In the genomic region with DNA sequence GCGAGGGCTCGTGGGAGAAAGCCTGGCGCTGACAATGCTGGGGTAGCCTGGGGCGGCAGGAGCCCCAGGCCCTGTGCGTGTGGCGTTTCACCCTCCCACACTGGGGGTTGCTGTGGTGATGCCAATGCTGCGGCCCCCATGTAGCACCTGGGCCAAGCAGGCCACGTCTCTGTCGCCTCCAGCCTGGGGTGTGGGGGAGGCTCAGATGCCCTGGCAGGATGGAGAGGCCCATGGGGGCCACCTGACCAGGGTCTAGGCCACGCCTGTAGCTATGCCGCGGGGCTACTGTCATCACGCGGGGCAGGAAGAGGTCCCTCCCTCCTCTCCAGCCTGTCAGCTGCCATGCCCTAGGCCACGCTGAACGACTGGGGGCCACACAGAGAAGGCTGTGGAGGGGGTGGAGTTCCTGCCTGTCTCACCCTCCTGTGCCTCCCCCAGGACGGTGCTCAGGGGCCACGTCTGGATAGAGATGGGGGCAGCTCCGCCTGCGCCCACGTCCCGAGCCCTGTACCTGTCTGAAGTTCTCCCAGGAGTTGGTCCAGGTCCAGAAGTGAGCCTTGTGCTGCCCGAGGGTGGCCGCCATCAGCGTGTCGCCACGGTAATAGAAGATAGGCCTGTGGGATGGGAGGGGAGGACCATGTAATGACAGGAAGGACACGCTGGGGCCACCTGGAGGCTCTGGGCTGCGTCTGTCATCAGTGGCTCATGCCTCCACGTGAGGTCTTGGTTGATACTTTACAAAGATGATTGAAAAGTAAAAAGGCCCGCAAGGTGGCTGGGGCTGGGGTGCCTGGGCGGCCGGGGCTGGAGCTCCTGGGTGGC, we compare ENCODE assay signal across 17 cellular contexts. TPM values are rescaled to one million over a fixed set of nuclear protein-coding genes. Genes with fewer than 3 reads are reported as not detected.
DNase-seq lines count a peak whose midpoint lies in the region; ATAC-seq, FAIRE-seq and TF ChIP-seq lines count a peak whose summit lies in the region.
"Had no signal": no experiment of that assay in that cellular context is flagged by ENCODE, and none has a peak within 500 bp of the region (broad histone marks: within the 10 kb centered on the region; RNA-seq: fewer than 3 reads in every experiment).

No MANE protein-coding gene starts in this region.

- POLR2A ChIA-PET in K562 (lab: Yijun Ruan, JAX) = interaction anchor here (0.6 to 0.7 kb wide), 2 partner anchors 18 to 322 kb away, joined by 3 read pairs; no protein-coding TSS in a partner anchor
- POLR2A ChIA-PET in GM10248 (lab: Yijun Ruan, JAX) = no interaction called here

- no peaks in the 10 kb centered on the region for H3K36me3 ChIP-seq in K562 (ENCODE audit: control insufficient read depth, insufficient read depth, low read length)
- H3K36me3 ChIP-seq: BE2C, HAP-1 had no signal

- no peak for TF ChIP-seq POLR2A in K562 (conservative IDR thresholded peaks at IDR 0.05)

- in situ Hi-C loops in K562 (cut with MboI) = no loop called here

- ATAC-seq in K562 = peak; percentile 81

- DNase-seq in HTR-8/SVneo (ENCODE audit: insufficient read length, low spot score) (no peak), K562 (ENCODE audit: extremely low read depth in 1 of 4, low spot score in 3 of 4) (peak in 1 of 4 experiments; percentile 42), GM10248 (ENCODE audit: extremely low spot score) (no peak), AG08396 (ENCODE audit: low spot score) (no peak)
- DNase-seq: BE2C; CD4-positive, alpha-beta memory T cell; DMS79; EL; HFFc6; KBM-7 had no signal

- H3K9me1 ChIP-seq in K562 (ENCODE audit: control insufficient read depth, insufficient read depth, low read length) = no peaks in the 10 kb centered on the region

- no peaks in the 10 kb centered on the region; the same call in 1 of the 2 replicates for H4K20me1 ChIP-seq in K562 (replicated peaks; ENCODE audit: control insufficient read depth, insufficient read depth, low read length)

- intact Hi-C loops in K562 (cut with micrococcal nuclease) = no loop called here

- no peaks in the 10 kb centered on the region for H3K27me3 ChIP-seq in K562 (ENCODE audit: control insufficient read depth in 2 of 2, insufficient read depth in 2 of 2, low read length in 2 of 2)
- H3K27me3 ChIP-seq: BE2C had no signal

- TF ChIP-seq EP300 in K562 (IDR thresholded peaks at IDR 0.05; ENCODE audit: low read length) = no peak

- no peak for TF ChIP-seq RAD21 in K562 (CRISPR knock-in tag; conservative IDR thresholded peaks at IDR 0.05 in 1 of 2, IDR thresholded peaks at IDR 0.05 in 1 of 2)

- H2AFZ ChIP-seq in K562 (ENCODE audit: low read depth, low read length) = no peak overlapping the region

- H3K79me2 ChIP-seq in K562 (ENCODE audit: control insufficient read depth, insufficient read depth, low read length) = no peaks in the 10 kb centered on the region

- H3K4me2 ChIP-seq in K562 (ENCODE audit: insufficient read depth, low read length) = no peak overlapping the region

- H3K4me1 ChIP-seq in K562 (replicated peaks in 1 of 2; ENCODE audit: control insufficient read depth in 2 of 2, insufficient read depth in 2 of 2, low read length in 2 of 2) = peaks cover 0 to 49% of the 10 kb centered on the region in 2 experiments; a peak in 2 of 5 replicates
- H3K4me1 ChIP-seq: HAP-1 had no signal

- WGBS in K562 (ENCODE audit: insufficient coverage, low coverage, missing lambda C conversion rate) = 49% methylated on average over 29 of the region's 33 CpGs

- no peaks in the 10 kb centered on the region for H3K9me3 ChIP-seq in K562 (replicated peaks; ENCODE audit: control insufficient read depth, insufficient read depth, low read depth, low read length)
- H3K9me3 ChIP-seq: BE2C, HAP-1 had no signal

- CTCF ChIA-PET in K562 (lab: Yijun Ruan, JAX; ENCODE audit: low intra/inter-chr PET ratio) (no interaction called here), GM10248 (lab: Yijun Ruan, JAX) (no interaction called here)

- FAIRE-seq in HTR-8/SVneo (lab: Jason Lieb, UNC) = peak; percentile 46
- FAIRE-seq in K562 (lab: Jason Lieb, UNC) = peak; percentile 65
- FAIRE-seq: A204.1, G401.6, GM19239, H1 had no signal

- TF ChIP-seq CTCF in 22Rv1 (IDR thresholded peaks at IDR 0.05) (peak; percentile 10; the same call in 1 of the 2 replicates), K562 (IDR thresholded peaks at IDR 0.05 in 2 of 3, conservative IDR thresholded peaks at IDR 0.05 in 1 of 3; ENCODE audit: insufficient read depth in 2 of 3, low read depth in 1 of 3, low read length in 3 of 3) (no peak), GM10248 (IDR thresholded peaks at IDR 0.05; ENCODE audit: control extremely low read depth, extremely low read depth, low read depth, missing control alignments) (no peak)

- BruUV-seq in K562 (replicated peaks; lab: Mats Ljungman, UMichigan) = no TSS peak

- no peak overlapping the region for H3K4me3 ChIP-seq in K562
- H3K4me3 ChIP-seq: HAP-1 had no signal

- H3K9ac ChIP-seq in K562 (ENCODE audit: insufficient read depth in 1 of 2, low read depth in 2 of 2, low read length in 2 of 2) = peak overlapping the region in 1 of 2 experiments; percentile 45; a peak in 1 of 4 replicates

- no peak overlapping the region for H3K27ac ChIP-seq in 22Rv1
- no peak overlapping the region for H3K27ac ChIP-seq in K562 (ENCODE audit: extremely low read depth, low read depth, low read length)
- H3K27ac ChIP-seq: C4-2B had no signal

RNA-seq across cellular contexts. Expression of a gene that starts 12.7 kb away (rescaled TPM):
- total RNA-seq in K562 (2011; cell fraction: chromatin; rRNA removed; ENCODE audit: low replicate concordance) = 35.4 and 135 TPM in 2 replicates
- total RNA-seq in K562 (2011; cell fraction: nucleolus; rRNA removed) = 138 and 183 TPM in 2 replicates
- total RNA-seq in K562 (2011; cell fraction: nucleoplasm; rRNA removed) = 82.7 and 89.3 TPM in 2 replicates
- 409 and 555 TPM in 2 replicates for total RNA-seq in K562 (2014; rRNA removed)
- 86.2 and 129 TPM in 2 replicates for total RNA-seq in K562 (2014; rRNA removed; fragmentation: Illumina TruSeq; extraction: Trizol)
- 213 and 224 TPM in 2 replicates for total RNA-seq in K562 (2015; rRNA removed; fragmentation: Illumina TruSeq; extraction: Trizol)
- total RNA-seq in K562 (2021) = 340 and 359 TPM in 2 replicates
- 146 and 234 TPM in 2 replicates for polyA plus RNA-seq in K562 (2011; rRNA removed)
- 130 and 287 TPM in 2 replicates for polyA plus RNA-seq in K562 (2011; cell fraction: cytosol; rRNA removed)
- polyA plus RNA-seq in K562 (2011; cell fraction: nucleus; rRNA removed) = 161 and 192 TPM in 2 replicates
- polyA plus RNA-seq in K562 (2012) = 290 and 337 TPM in 2 replicates
- 94.4 and 200 TPM in 2 replicates for polyA plus RNA-seq in K562 (2014; fragmentation: Illumina TruSeq; extraction: Trizol)
- 100 to 1,000 TPM in 1 of 2 experiments, 10 to 100 TPM in 1; 41.7 to 116 TPM for polyA plus RNA-seq in K562 (2014; fragmentation: Nextera tagmentation; extraction: Ambion mirVana)
- 354 and 422 TPM in 2 replicates for polyA plus RNA-seq in K562 (2014; rRNA removed)
- polyA minus RNA-seq in K562 (2011; rRNA and poly(A)+ RNA removed) = 17.6 and 29.0 TPM in 2 replicates
- 127 and 142 TPM in 2 replicates for polyA minus RNA-seq in K562 (2011; cell fraction: cytosol; rRNA and poly(A)+ RNA removed)
- polyA minus RNA-seq in K562 (2011; cell fraction: nucleus; rRNA and poly(A)+ RNA removed) = 49.9 and 62.3 TPM in 2 replicates

RNA-seq across cellular contexts. Expression of a gene that starts 20.9 kb away (rescaled TPM):
- total RNA-seq in K562 (2011; cell fraction: chromatin; rRNA removed; ENCODE audit: low replicate concordance) = 14.1 and 55.6 TPM in 2 replicates
- total RNA-seq in K562 (2011; cell fraction: nucleolus; rRNA removed) = 67.5 and 87.8 TPM in 2 replicates
- 29.4 and 38.8 TPM in 2 replicates for total RNA-seq in K562 (2011; cell fraction: nucleoplasm; rRNA removed)
- total RNA-seq in K562 (2014; rRNA removed) (114 and 119 TPM in 2 replicates), K562 (2014; rRNA removed; fragmentation: Illumina TruSeq; extraction: Trizol) (3.4 and 4.4 TPM in 2 replicates), K562 (2015; rRNA removed; fragmentation: Illumina TruSeq; extraction: Trizol) (14.4 and 17.9 TPM in 2 replicates), K562 (2021) (173 and 178 TPM in 2 replicates)
- polyA plus RNA-seq in K562 (2011; rRNA removed) (14.2 and 29.4 TPM in 2 replicates), K562 (2014; fragmentation: Illumina TruSeq; extraction: Trizol) (9.3 and 47.1 TPM in 2 replicates), K562 (2014; fragmentation: Nextera tagmentation; extraction: Ambion mirVana) (1 to 10 TPM in 1 of 2 experiments, under 1 TPM in 1; 0.92 to 1.6 TPM), K562 (2014; rRNA removed) (53.6 and 65.8 TPM in 2 replicates)
- 48.5 and 101 TPM in 2 replicates for polyA plus RNA-seq in K562 (2011; cell fraction: cytosol; rRNA removed)
- 38.4 and 58.3 TPM in 2 replicates for polyA plus RNA-seq in K562 (2011; cell fraction: nucleus; rRNA removed)
- polyA plus RNA-seq in K562 (2012) = 68.4 and 200 TPM in 2 replicates
- 9.8 and 10.4 TPM in 2 replicates for polyA minus RNA-seq in K562 (2011; rRNA and poly(A)+ RNA removed)
- polyA minus RNA-seq in K562 (2011; cell fraction: cytosol; rRNA and poly(A)+ RNA removed) = 102 and 178 TPM in 2 replicates
- polyA minus RNA-seq in K562 (2011; cell fraction: nucleus; rRNA and poly(A)+ RNA removed) = 25.2 and 25.9 TPM in 2 replicates

RNA-seq across cellular contexts. Expression of a gene that starts 32.3 kb away (rescaled TPM):
- 69.8 and 180 TPM in 2 replicates for total RNA-seq in K562 (2011; cell fraction: chromatin; rRNA removed; ENCODE audit: low replicate concordance)
- 70.5 and 71.6 TPM in 2 replicates for total RNA-seq in K562 (2011; cell fraction: nucleolus; rRNA removed)
- total RNA-seq in K562 (2011; cell fraction: nucleoplasm; rRNA removed) = 50.8 and 56.2 TPM in 2 replicates
- total RNA-seq in K562 (2014; rRNA removed) = 3.4 and 5.4 TPM in 2 replicates
- total RNA-seq in K562 (2014; rRNA removed; fragmentation: Illumina TruSeq; extraction: Trizol) = 2.4 and 4.1 TPM in 2 replicates
- total RNA-seq in K562 (2015; rRNA removed; fragmentation: Illumina TruSeq; extraction: Trizol) = 5.6 and 5.9 TPM in 2 replicates
- total RNA-seq in K562 (2021) = 12.3 and 13.2 TPM in 2 replicates
- polyA plus RNA-seq in K562 (2011; rRNA removed) = 3.9 and 4.3 TPM in 2 replicates
- 3.9 and 9.1 TPM in 2 replicates for polyA plus RNA-seq in K562 (2011; cell fraction: cytosol; rRNA removed)
- 20.2 and 34.5 TPM in 2 replicates for polyA plus RNA-seq in K562 (2011; cell fraction: nucleus; rRNA removed)
- 11.1 and 16.0 TPM in 2 replicates for polyA plus RNA-seq in K562 (2012)
- 6.0 and 7.0 TPM in 2 replicates for polyA plus RNA-seq in K562 (2014; fragmentation: Illumina TruSeq; extraction: Trizol)
- under 1 TPM; 0.38 to 0.63 TPM for polyA plus RNA-seq in K562 (2014; fragmentation: Nextera tagmentation; extraction: Ambion mirVana)
- 6.7 and 8.6 TPM in 2 replicates for polyA plus RNA-seq in K562 (2014; rRNA removed)
- 1.9 and 3.7 TPM in 2 replicates for polyA minus RNA-seq in K562 (2011; rRNA and poly(A)+ RNA removed)
- 3.2 and 3.3 TPM in 2 replicates for polyA minus RNA-seq in K562 (2011; cell fraction: cytosol; rRNA and poly(A)+ RNA removed)
- polyA minus RNA-seq in K562 (2011; cell fraction: nucleus; rRNA and poly(A)+ RNA removed) = 7.0 and 7.8 TPM in 2 replicates

RNA-seq across cellular contexts. Expression of a gene that starts 32.5 kb away (rescaled TPM):
- 43.1 and 83.7 TPM in 2 replicates for total RNA-seq in K562 (2011; cell fraction: chromatin; rRNA removed; ENCODE audit: low replicate concordance)
- total RNA-seq in K562 (2011; cell fraction: nucleolus; rRNA removed) = 64.3 and 69.7 TPM in 2 replicates
- 53.0 and 53.7 TPM in 2 replicates for total RNA-seq in K562 (2011; cell fraction: nucleoplasm; rRNA removed)
- total RNA-seq in K562 (2014; rRNA removed) (60.4 and 77.5 TPM in 2 replicates), K562 (2014; rRNA removed; fragmentation: Illumina TruSeq; extraction: Trizol) (92.6 and 126 TPM in 2 replicates), K562 (2015; rRNA removed; fragmentation: Illumina TruSeq; extraction: Trizol) (61.1 and 69.1 TPM in 2 replicates), K562 (2021) (89.1 and 92.6 TPM in 2 replicates)
- polyA plus RNA-seq in K562 (2011; rRNA removed) (124 and 163 TPM in 2 replicates), K562 (2014; fragmentation: Illumina TruSeq; extraction: Trizol) (97.5 and 104 TPM in 2 replicates), K562 (2014; fragmentation: Nextera tagmentation; extraction: Ambion mirVana) (100 to 1,000 TPM; 345 to 398 TPM), K562 (2014; rRNA removed) (92.4 and 99.1 TPM in 2 replicates)
- polyA plus RNA-seq in K562 (2011; cell fraction: cytosol; rRNA removed) = 94.2 and 150 TPM in 2 replicates
- polyA plus RNA-seq in K562 (2011; cell fraction: nucleus; rRNA removed) = 96.2 and 120 TPM in 2 replicates
- polyA plus RNA-seq in K562 (2012) = 69.9 and 168 TPM in 2 replicates
- polyA minus RNA-seq in K562 (2011; rRNA and poly(A)+ RNA removed) = 28.3 and 55.3 TPM in 2 replicates
- 24.9 and 30.9 TPM in 2 replicates for polyA minus RNA-seq in K562 (2011; cell fraction: cytosol; rRNA and poly(A)+ RNA removed)
- 30.4 and 33.3 TPM in 2 replicates for polyA minus RNA-seq in K562 (2011; cell fraction: nucleus; rRNA and poly(A)+ RNA removed)

RNA-seq across cellular contexts. Expression of a gene that starts 39.4 kb away (rescaled TPM):
- total RNA-seq in K562 (2011; cell fraction: chromatin; rRNA removed; ENCODE audit: low replicate concordance) = 759 and 2,233 TPM in 2 replicates
- 1,565 and 1,591 TPM in 2 replicates for total RNA-seq in K562 (2011; cell fraction: nucleolus; rRNA removed)
- 1,027 and 1,219 TPM in 2 replicates for total RNA-seq in K562 (2011; cell fraction: nucleoplasm; rRNA removed)
- total RNA-seq in K562 (2014; rRNA removed) (213 and 305 TPM in 2 replicates), K562 (2014; rRNA removed; fragmentation: Illumina TruSeq; extraction: Trizol) (44.5 and 45.2 TPM in 2 replicates), K562 (2015; rRNA removed; fragmentation: Illumina TruSeq; extraction: Trizol) (97.9 and 113 TPM in 2 replicates), K562 (2021) (354 and 432 TPM in 2 replicates)
- polyA plus RNA-seq in K562 (2011; rRNA removed) (131 and 170 TPM in 2 replicates), K562 (2014; fragmentation: Illumina TruSeq; extraction: Trizol) (146 and 201 TPM in 2 replicates), K562 (2014; fragmentation: Nextera tagmentation; extraction: Ambion mirVana) (1 to 10 TPM; 3.6 to 9.6 TPM), K562 (2014; rRNA removed) (319 and 383 TPM in 2 replicates)
- polyA plus RNA-seq in K562 (2011; cell fraction: cytosol; rRNA removed) = 143 and 281 TPM in 2 replicates
- 1,334 and 2,777 TPM in 2 replicates for polyA plus RNA-seq in K562 (2011; cell fraction: nucleus; rRNA removed)
- polyA plus RNA-seq in K562 (2012) = 266 and 440 TPM in 2 replicates
- 56.6 and 97.2 TPM in 2 replicates for polyA minus RNA-seq in K562 (2011; rRNA and poly(A)+ RNA removed)
- 155 and 200 TPM in 2 replicates for polyA minus RNA-seq in K562 (2011; cell fraction: cytosol; rRNA and poly(A)+ RNA removed)
- polyA minus RNA-seq in K562 (2011; cell fraction: nucleus; rRNA and poly(A)+ RNA removed) = 321 and 450 TPM in 2 replicates
